In the genomic region with DNA sequence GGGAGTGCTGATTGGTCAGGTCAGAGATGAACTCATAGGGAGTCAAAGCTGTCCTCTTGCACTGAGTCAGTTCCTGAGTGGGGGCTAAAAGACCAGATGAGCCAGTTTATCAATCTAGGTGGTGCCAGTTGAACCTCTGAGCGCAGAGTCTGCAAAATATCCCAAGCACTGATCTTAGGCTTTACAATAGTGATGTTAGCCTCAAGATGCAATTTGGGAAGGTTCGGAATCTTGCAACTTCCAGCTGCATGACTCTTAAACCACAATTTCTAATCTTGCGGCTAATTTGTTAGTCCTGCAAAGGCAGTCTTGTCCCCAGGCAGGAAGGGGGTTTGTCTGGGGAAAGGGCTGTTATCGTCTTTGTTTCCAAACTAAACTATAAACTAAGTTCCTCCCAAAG, we compare ENCODE assay signal across 14 cellular contexts.
DNase-seq lines count a peak whose midpoint lies in the region; ATAC-seq, FAIRE-seq and TF ChIP-seq lines count a peak whose summit lies in the region.
"Had no signal": no experiment of that assay in that cellular context is flagged by ENCODE, and none has a peak within 500 bp of the region (broad histone marks: within the 10 kb centered on the region; RNA-seq: fewer than 3 reads in every experiment).

No MANE protein-coding gene starts in this region.

- no peak for ATAC-seq in natural killer cell
- ATAC-seq in HG02884 (IDR thresholded peaks at IDR 0.05; ENCODE audit: unreplicated experiment) = no peak
- ATAC-seq: stimulated activated effector memory CD8-positive, alpha-beta T cell treated with anti-CD3 and anti-CD28 coated beads, Interleukin-12 subunit alpha, Interleukin-12 subunit beta, amount 100 ng/mL, for 72 hours had no signal

- H3K79me2 ChIP-seq in ACC112 (ENCODE audit: control insufficient read depth, insufficient read depth, low read length, unreplicated experiment) (peaks cover 21% of the 10 kb centered on the region), keratinocyte (ENCODE audit: control insufficient read depth, insufficient read depth, low read length) (no peaks in the 10 kb centered on the region)

- peak; percentile 58 for FAIRE-seq in keratinocyte (lab: Jason Lieb, UNC)

- H3K27ac ChIP-seq in ACC112 (ENCODE audit: low read depth, low read length) (peak overlapping the region; percentile 95), keratinocyte (ENCODE audit: control insufficient read depth, insufficient read depth, low read length) (no peak overlapping the region)

- H3K27ac Mint-ChIP-seq in natural killer cell = no peak overlapping the region
- H3K27ac Mint-ChIP-seq: CD4-positive, alpha-beta memory T cell; stimulated activated effector memory CD8-positive, alpha-beta T cell treated with anti-CD3 and anti-CD28 coated beads, Interleukin-12 subunit alpha, Interleukin-12 subunit beta, amount 100 ng/mL, for 72 hours had no signal

- intact Hi-C loops in natural killer cell (cut with micrococcal nuclease) = no loop called here

- peaks cover 2% of the 10 kb centered on the region for H3K9me1 ChIP-seq in keratinocyte (ENCODE audit: control insufficient read depth, extremely low read depth, insufficient read depth, low read length)

- H2AFZ ChIP-seq in ACC112 (ENCODE audit: low read length, unreplicated experiment) = peak overlapping the region; percentile 37
- no peak overlapping the region for H2AFZ ChIP-seq in keratinocyte (ENCODE audit: control insufficient read depth, low read length)

- no peaks in the 10 kb centered on the region for H3K36me3 Mint-ChIP-seq in natural killer cell
- H3K36me3 Mint-ChIP-seq: CD4-positive, alpha-beta memory T cell; stimulated activated effector memory CD8-positive, alpha-beta T cell treated with anti-CD3 and anti-CD28 coated beads, Interleukin-12 subunit alpha, Interleukin-12 subunit beta, amount 100 ng/mL, for 72 hours had no signal

- H3K9ac ChIP-seq in keratinocyte (ENCODE audit: control insufficient read depth, extremely low read depth, insufficient read depth, low read length) = no peak overlapping the region

- H3K9me3 ChIP-seq in keratinocyte (ENCODE audit: control insufficient read depth, low read depth, low read length) = no peaks in the 10 kb centered on the region

- H3K9me3 Mint-ChIP-seq in natural killer cell = no peaks in the 10 kb centered on the region
- H3K9me3 Mint-ChIP-seq: CD4-positive, alpha-beta memory T cell; stimulated activated effector memory CD8-positive, alpha-beta T cell treated with anti-CD3 and anti-CD28 coated beads, Interleukin-12 subunit alpha, Interleukin-12 subunit beta, amount 100 ng/mL, for 72 hours had no signal

- no peak overlapping the region for H3K4me2 ChIP-seq in keratinocyte (ENCODE audit: control insufficient read depth, extremely low read depth, insufficient read depth, low read depth, low read length)

- no peaks in the 10 kb centered on the region for H3K27me3 ChIP-seq in ACC112 (ENCODE audit: insufficient read depth, low read length)
- H3K27me3 ChIP-seq in keratinocyte (ENCODE audit: control insufficient read depth, extremely low read depth, insufficient read depth, low read length) = no peaks in the 10 kb centered on the region

- H3K27me3 Mint-ChIP-seq in natural killer cell (ENCODE audit: low read depth in 2 of 2) = no peaks in the 10 kb centered on the region
- H3K27me3 Mint-ChIP-seq: CD4-positive, alpha-beta memory T cell had no signal

- no peak overlapping the region for H3K4me3 Mint-ChIP-seq in natural killer cell
- H3K4me3 Mint-ChIP-seq: CD4-positive, alpha-beta memory T cell; stimulated activated effector memory CD8-positive, alpha-beta T cell treated with anti-CD3 and anti-CD28 coated beads, Interleukin-12 subunit alpha, Interleukin-12 subunit beta, amount 100 ng/mL, for 72 hours had no signal

- H3K4me1 ChIP-seq in ACC112 (ENCODE audit: control insufficient read depth, insufficient read depth, low read length, unreplicated experiment) (peaks cover 72% of the 10 kb centered on the region), keratinocyte (ENCODE audit: control insufficient read depth, extremely low read depth, insufficient read depth, low read length) (peaks cover 48% of the 10 kb centered on the region)

- H3K4me3 ChIP-seq in ACC112 (ENCODE audit: low read depth, low read length) = peak overlapping the region; percentile 69
- no peak overlapping the region for H3K4me3 ChIP-seq in keratinocyte (ENCODE audit: control insufficient read depth in 2 of 3, extremely low read depth in 1 of 3, insufficient read depth in 2 of 3, low read depth in 1 of 3, low read length in 3 of 3)

- dilution Hi-C loops in keratinocyte (cut with MboI; ENCODE audit: extremely low pct_ligation_motif_present, low sequenced_read_pairs) = no loop called here

- no peaks in the 10 kb centered on the region for H3K36me3 ChIP-seq in ACC112 (ENCODE audit: insufficient read depth, low read length)
- H3K36me3 ChIP-seq in keratinocyte (ENCODE audit: control insufficient read depth in 2 of 2, extremely low read depth in 1 of 2, insufficient read depth in 2 of 2, low read length in 2 of 2) = peaks cover 0 to 42% of the 10 kb centered on the region in 2 experiments

- peak; percentile 95 for DNase-seq in HS-5 (ENCODE audit: low read depth)
- peak; percentile 91 for DNase-seq in astrocyte of the hippocampus (ENCODE audit: low read depth, low spot score)
- DNase-seq in keratinocyte (ENCODE audit: low read depth, low spot score) = no peak
- no peak for DNase-seq in natural killer cell
- DNase-seq in NCI-H1417 treated with DMSO at 0.1 percent for 48 hours (lab: John Stamatoyannopoulos, UW) = no peak
- no peak for DNase-seq in epidermal melanocyte (ENCODE audit: insufficient read length, low spot score)
- DNase-seq: activated CD4-positive, alpha-beta T cell treated with anti-CD3 and anti-CD28 coated beads, Interleukin-2, amount 50 U/mL, for 48 hours; anterior cingulate cortex; CD4-positive, alpha-beta memory T cell; mesendoderm; SIG-M5 had no signal

- no peaks in the 10 kb centered on the region for H4K20me1 ChIP-seq in keratinocyte (ENCODE audit: control insufficient read depth, extremely low read depth, insufficient read depth, low read length)

- peaks cover 4% of the 10 kb centered on the region in 2 donors for H3K4me1 Mint-ChIP-seq in natural killer cell

- TF ChIP-seq CTCF in keratinocyte (optimal IDR thresholded peaks at IDR 0.05 in 1 of 3, IDR thresholded peaks at IDR 0.05 in 1 of 3, conservative IDR thresholded peaks at IDR 0.05 in 1 of 3; ENCODE audit: extremely low read depth in 1 of 3, insufficient read depth in 2 of 3, low read length in 3 of 3) = no peak
- TF ChIP-seq CTCF in natural killer cell (IDR thresholded peaks at IDR 0.05) = no peak

Comparison
In these comparisons a context has a peak if more than half of its experiments do, and no peak if none do; other contexts are left out.
1. DNase-seq: peak in HS-5 (single experiment) and astrocyte of the hippocampus (single experiment); none in keratinocyte (single experiment), natural killer cell (single experiment), NCI-H1417 treated with DMSO at 0.1 percent for 48 hours (single experiment) and epidermal melanocyte (single experiment).